ENCODE assay signal across 24 cellular contexts in genomic region chr1:30789388-30790255, GRCh38.
DNase-seq lines count a peak whose midpoint lies in the region; ATAC-seq and TF ChIP-seq lines count a peak whose summit lies in the region.
"Had no signal": no experiment of that assay in that cellular context is flagged by ENCODE, and none has a peak within 500 bp of the region (broad histone marks: within the 10 kb centered on the region; RNA-seq: fewer than 3 reads in every experiment).

No MANE protein-coding gene starts in this region.

- peaks cover 27 to 70% (median 34%) of the 10 kb centered on the region in 10 experiments for H3K4me1 ChIP-seq in BLaER1 treated with 17β-estradiol and CSF1 and Interleukin-3, amounts not matched to agents 10 nM and 100 nM
- H3K4me1 ChIP-seq: Caco-2 had no signal

- no peak for ATAC-seq in central memory CD8-positive, alpha-beta T cell (replicated peaks; ENCODE audit: extremely low read depth, poor library complexity, severe bottlenecking)
- ATAC-seq in GM21619 (IDR thresholded peaks at IDR 0.05; ENCODE audit: unreplicated experiment) (no peak), GM18511 (IDR thresholded peaks at IDR 0.05; ENCODE audit: unreplicated experiment) (no peak)
- ATAC-seq: left lung had no signal

- no peak overlapping the region for H3K4me3 ChIP-seq in BLaER1 treated with 17β-estradiol and CSF1 and Interleukin-3, amounts not matched to agents 10 nM and 100 nM
- H3K4me3 ChIP-seq: left lung, PC-9, suprapubic skin had no signal

- DNase-seq in NCI-H2227 treated with DMSO at 0.1 percent for 48 hours (lab: John Stamatoyannopoulos, UW) (peak; percentile 93), nephron progenitor cell (no peak), NCI-H1694 (lab: John Stamatoyannopoulos, UW) (no peak)
- DNase-seq in central memory CD8-positive, alpha-beta T cell (ENCODE audit: low spot score in 2 of 2) = no peak
- DNase-seq in stimulated activated CD4-positive, alpha-beta T cell treated with anti-CD3 and anti-CD28 coated beads, Interleukin-1b, Interleukin-23, amount 100 ng/mL, for 48 hours = no peak
- DNase-seq: activated CD4-positive, alpha-beta T cell treated with anti-CD3 and anti-CD28 coated beads for 48 hours; activated naive CD8-positive, alpha-beta T cell treated with anti-CD3 and anti-CD28 coated beads, Interleukin-2, amount 10 ng/mL, durations not matched to agents 7 days and 5 days; Caco-2; dermis blood vessel endothelial cell; DMS79 treated with DMSO at 0.1 percent for 48 hours; endodermal cell; GDM1; left lung; NCI-H1048; NCI-H187 treated with DMSO at 0.1 percent for 48 hours; NCI-H526 treated with DMSO at 0.1 percent for 48 hours; PC-9; stimulated activated naive CD4-positive, alpha-beta T cell had no signal

- H3K9ac ChIP-seq in BLaER1 treated with 17β-estradiol and CSF1 and Interleukin-3, amounts not matched to agents 10 nM and 100 nM = no peak overlapping the region

- H3K36me3 Mint-ChIP-seq in central memory CD8-positive, alpha-beta T cell (ENCODE audit: insufficient read depth) = no peaks in the 10 kb centered on the region
- no peaks in the 10 kb centered on the region for H3K36me3 Mint-ChIP-seq in nephron progenitor cell (ENCODE audit: low read depth)
- H3K36me3 Mint-ChIP-seq: activated naive CD8-positive, alpha-beta T cell treated with anti-CD3 and anti-CD28 coated beads, Interleukin-2, amount 10 ng/mL, durations not matched to agents 7 days and 5 days; CD14-positive monocyte; IgD-negative memory B cell had no signal

- no peak for TF ChIP-seq CTCF in nephron progenitor cell (IDR thresholded peaks at IDR 0.05)

- peaks cover 0 to 46% (median 15%) of the 10 kb centered on the region in 11 experiments; a peak in 12 of 22 replicates for H3K27me3 ChIP-seq in BLaER1 treated with 17β-estradiol and CSF1 and Interleukin-3, amounts not matched to agents 10 nM and 100 nM

- no peaks in the 10 kb centered on the region for H3K9me3 Mint-ChIP-seq in central memory CD8-positive, alpha-beta T cell
- H3K9me3 Mint-ChIP-seq in nephron progenitor cell = no peaks in the 10 kb centered on the region
- H3K9me3 Mint-ChIP-seq: activated naive CD8-positive, alpha-beta T cell treated with anti-CD3 and anti-CD28 coated beads, Interleukin-2, amount 10 ng/mL, durations not matched to agents 7 days and 5 days; endodermal cell; IgD-negative memory B cell had no signal

- peaks cover 0 to 36% (median 7%) of the 10 kb centered on the region in 11 experiments; a peak in 10 of 22 replicates for H4K20me1 ChIP-seq in BLaER1 treated with 17β-estradiol and CSF1 and Interleukin-3, amounts not matched to agents 10 nM and 100 nM

- peaks cover 9% of the 10 kb centered on the region for H3K4me1 Mint-ChIP-seq in central memory CD8-positive, alpha-beta T cell
- H3K4me1 Mint-ChIP-seq in nephron progenitor cell = peaks cover 44% of the 10 kb centered on the region
- H3K4me1 Mint-ChIP-seq: endodermal cell had no signal

- peak overlapping the region; percentile 44 for H3K27ac Mint-ChIP-seq in central memory CD8-positive, alpha-beta T cell (ENCODE audit: low read depth)
- H3K27ac Mint-ChIP-seq in nephron progenitor cell = peak overlapping the region; percentile 80
- H3K27ac Mint-ChIP-seq: activated naive CD8-positive, alpha-beta T cell treated with anti-CD3 and anti-CD28 coated beads, Interleukin-2, amount 10 ng/mL, durations not matched to agents 7 days and 5 days; endodermal cell had no signal

- H3K9me3 ChIP-seq in BLaER1 treated with 17β-estradiol and CSF1 and Interleukin-3, amounts not matched to agents 10 nM and 100 nM (replicated peaks in 1 of 11) = no peaks in the 10 kb centered on the region
- H3K9me3 ChIP-seq: Caco-2, left lung, suprapubic skin had no signal

- no peaks in the 10 kb centered on the region for H3K36me3 ChIP-seq in BLaER1 treated with 17β-estradiol and CSF1 and Interleukin-3, amounts not matched to agents 10 nM and 100 nM
- H3K36me3 ChIP-seq: left lung, suprapubic skin had no signal

- H3K27me3 Mint-ChIP-seq in central memory CD8-positive, alpha-beta T cell = peaks cover 44% of the 10 kb centered on the region
- peaks cover 40% of the 10 kb centered on the region for H3K27me3 Mint-ChIP-seq in nephron progenitor cell (ENCODE audit: low read depth, poor library complexity)

- no peak overlapping the region; a peak in 1 of 22 replicates for H3K27ac ChIP-seq in BLaER1 treated with 17β-estradiol and CSF1 and Interleukin-3, amounts not matched to agents 10 nM and 100 nM
- H3K27ac ChIP-seq: left lung, PC-9, suprapubic skin had no signal

- H3K4me3 Mint-ChIP-seq in central memory CD8-positive, alpha-beta T cell = no peak overlapping the region
- H3K4me3 Mint-ChIP-seq in nephron progenitor cell = no peak overlapping the region
- H3K4me3 Mint-ChIP-seq: activated naive CD8-positive, alpha-beta T cell treated with anti-CD3 and anti-CD28 coated beads, Interleukin-2, amount 10 ng/mL, durations not matched to agents 7 days and 5 days; CD14-positive monocyte; endodermal cell had no signal

- H3K4me2 ChIP-seq in BLaER1 treated with 17β-estradiol and CSF1 and Interleukin-3, amounts not matched to agents 10 nM and 100 nM = peak overlapping the region; percentile 52 to 77 (median 68); a peak in 20 of 22 replicates
- H3K4me2 ChIP-seq: PC-9 had no signal
